In genomic region chr11:27205779-27206549, GRCh38 we compare ENCODE assay signal across 19 cellular contexts.
DNase-seq lines count a peak whose midpoint lies in the region; ATAC-seq, FAIRE-seq and TF ChIP-seq lines count a peak whose summit lies in the region.
"Had no signal": no experiment of that assay in that cellular context is flagged by ENCODE, and none has a peak within 500 bp of the region (broad histone marks: within the 10 kb centered on the region; RNA-seq: fewer than 3 reads in every experiment).

No MANE protein-coding gene starts in this region.

- H3K4me2 ChIP-seq in A549 (peak overlapping the region; percentile 53), PC-3 (ENCODE audit: low read length) (peak overlapping the region; percentile 23; the same call in 1 of the 2 replicates), hepatocyte (peak overlapping the region; percentile 14)

- H3K36me3 ChIP-seq in PC-3 (ENCODE audit: low read depth, low read length) (no peaks in the 10 kb centered on the region), hepatocyte (replicated peaks; ENCODE audit: insufficient read depth, low read depth) (no peaks in the 10 kb centered on the region), psoas muscle (ENCODE audit: insufficient read depth in 1 of 2, low read depth in 1 of 2) (no peaks in the 10 kb centered on the region)

- intact Hi-C loops in PC-3 (cut with micrococcal nuclease) (loop anchor here (2.0 to 5.0 kb wide), 3 partner anchors 91 to 281 kb away; no protein-coding TSS in a partner anchor), psoas muscle (cut with DNase I) (no loop called here)

- no peak for ATAC-seq in A549
- ATAC-seq in PC-3 = no peak
- no peak for ATAC-seq in psoas muscle
- no peak for ATAC-seq in HG03159 (IDR thresholded peaks at IDR 0.05; ENCODE audit: unreplicated experiment)

- H3K27me3 ChIP-seq in PC-3 (ENCODE audit: low read length) = no peaks in the 10 kb centered on the region
- no peaks in the 10 kb centered on the region for H3K27me3 ChIP-seq in hepatocyte
- no peaks in the 10 kb centered on the region for H3K27me3 ChIP-seq in psoas muscle (ENCODE audit: insufficient read depth in 3 of 3, low read length in 2 of 3)

- TF ChIP-seq EP300 in A549 (IDR thresholded peaks at IDR 0.05) = no peak

- H3K9me3 ChIP-seq in A549 (peaks cover 4% of the 10 kb centered on the region; the same call in 1 of the 3 replicates), PC-3 (ENCODE audit: low read length) (no peaks in the 10 kb centered on the region), hepatocyte (ENCODE audit: low read depth) (no peaks in the 10 kb centered on the region), psoas muscle (no peaks in the 10 kb centered on the region)

- TF ChIP-seq RAD21 in A549 (conservative IDR thresholded peaks at IDR 0.05 in 1 of 2, IDR thresholded peaks at IDR 0.05 in 1 of 2) = no peak

- POLR2A ChIA-PET in A549 (lab: Yijun Ruan, JAX) (interaction anchor here (0.6 kb wide), 1 partner anchor 10 kb away, joined by 8 read pairs; no protein-coding TSS in a partner anchor), PC-3 (lab: Charles Lee; ENCODE audit: unreplicated experiment) (no interaction called here)

- FAIRE-seq in A549 (lab: Jason Lieb, UNC) = no peak
- FAIRE-seq: D721Med, H1 had no signal

- no peak for TF ChIP-seq POLR2A in A549 (IDR thresholded peaks at IDR 0.05; ENCODE audit: low read length)

- H3K9me2 ChIP-seq in PC-3 (replicated peaks; ENCODE audit: low read length) (no peaks in the 10 kb centered on the region), hepatocyte (replicated peaks; ENCODE audit: insufficient read depth) (no peaks in the 10 kb centered on the region)

- peak overlapping the region; percentile 49 to 77 for H3K27ac ChIP-seq in A549
- no peak overlapping the region for H3K27ac ChIP-seq in PC-3 (ENCODE audit: low read length)
- H3K27ac ChIP-seq in hepatocyte = peak overlapping the region; percentile 83
- H3K27ac ChIP-seq in psoas muscle = peak overlapping the region; percentile 2
- H3K27ac ChIP-seq: HL-60 had no signal

- peaks cover 82% of the 10 kb centered on the region for H3K4me1 ChIP-seq in A549
- H3K4me1 ChIP-seq in PC-3 (ENCODE audit: insufficient read depth, low read length) = peaks cover 51% of the 10 kb centered on the region
- peaks cover 67% of the 10 kb centered on the region for H3K4me1 ChIP-seq in hepatocyte (ENCODE audit: insufficient read depth)
- peaks cover 29% of the 10 kb centered on the region for H3K4me1 ChIP-seq in psoas muscle

- no peaks in the 10 kb centered on the region for H3K79me2 ChIP-seq in PC-3 (ENCODE audit: low read length)
- no peaks in the 10 kb centered on the region for H3K79me2 ChIP-seq in hepatocyte

- no TSS peak for BruUV-seq in PC-3 (replicated peaks; lab: Mats Ljungman, UMichigan)

- H3K9ac ChIP-seq in PC-3 (ENCODE audit: low read length) = no peak overlapping the region

- H3K4me3 ChIP-seq in A549 (no peak overlapping the region), PC-3 (ENCODE audit: low read length) (no peak overlapping the region), hepatocyte (no peak overlapping the region), psoas muscle (no peak overlapping the region)

- DNase-seq in A549 (ENCODE audit: low read depth in 1 of 2, low spot score in 1 of 2) (no peak), PC-3 (no peak), hepatocyte (ENCODE audit: low spot score) (no peak), psoas muscle (no peak), SW480 (ENCODE audit: low spot score) (no peak), NCI-H1092 (lab: John Stamatoyannopoulos, UW) (no peak), iPS-NIHi11 (ENCODE audit: low spot score) (no peak)
- DNase-seq: ACHN; CD4-positive, alpha-beta T cell; DND-41; GDM1; HFFc6; NCI-H1694 treated with DMSO at 0.1 percent for 48 hours; NCI-H446 treated with DMSO at 0.1 percent for 48 hours; NCI-H774 had no signal

- H3F3A ChIP-seq in PC-3 (ENCODE audit: low read length, unreplicated experiment) = peaks cover 13% of the 10 kb centered on the region

- TF ChIP-seq CTCF in A549 (IDR thresholded peaks at IDR 0.05) = no peak
- TF ChIP-seq CTCF in PC-3 (conservative IDR thresholded peaks at IDR 0.05; ENCODE audit: low read depth, low read length) = no peak
- no peak for TF ChIP-seq CTCF in hepatocyte (IDR thresholded peaks at IDR 0.05; ENCODE audit: poor library complexity)
- TF ChIP-seq CTCF in psoas muscle (IDR thresholded peaks at IDR 0.05) = no peak

- CTCF ChIA-PET in A549 (lab: Yijun Ruan, JAX) (interaction anchor here (0.7 to 11.5 kb wide), 9 partner anchors 8 to 290 kb away, joined by 3 to 64 read pairs (median 7); no protein-coding TSS in a partner anchor), PC-3 (lab: Charles Lee) (interaction anchor here (0.7 kb wide), 1 partner anchor 259 kb away, joined by 3 read pairs; no protein-coding TSS in a partner anchor)

- H2AFZ ChIP-seq in PC-3 (ENCODE audit: low read length) (no peak overlapping the region), hepatocyte (no peak overlapping the region)

- H4K20me1 ChIP-seq in PC-3 (ENCODE audit: low read length) (no peaks in the 10 kb centered on the region), hepatocyte (ENCODE audit: insufficient read depth, poor library complexity, severe bottlenecking) (no peaks in the 10 kb centered on the region)

TF ChIP-seq in A549, 52 proteins besides CTCF, POLR2A, EP300 and RAD21:
- TF ChIP-seq CBX8 (IDR thresholded peaks at IDR 0.05) (no peak), KDM1A (IDR thresholded peaks at IDR 0.05; ENCODE audit: low read depth) (no peak), CHD4 (IDR thresholded peaks at IDR 0.05; ENCODE audit: borderline replicate concordance) (no peak), CEBPB (IDR thresholded peaks at IDR 0.05) (no peak), ZFP36 (IDR thresholded peaks at IDR 0.05; ENCODE audit: borderline replicate concordance, partially characterized antibody) (no peak), FOSL2 (IDR thresholded peaks at IDR 0.05) (no peak), FOSL2 (CRISPR knock-in tag; IDR thresholded peaks at IDR 0.05) (no peak), HMGXB4 (CRISPR knock-in tag; IDR thresholded peaks at IDR 0.05; ENCODE audit: borderline replicate concordance) (no peak), HEYL (CRISPR knock-in tag; IDR thresholded peaks at IDR 0.05) (no peak), ELK1 (IDR thresholded peaks at IDR 0.05; ENCODE audit: low read depth, low read length) (no peak), JUN (IDR thresholded peaks at IDR 0.05) (no peak), ZSCAN20 (CRISPR knock-in tag; IDR thresholded peaks at IDR 0.05) (no peak), GATA3 (IDR thresholded peaks at IDR 0.05; ENCODE audit: borderline replicate concordance) (no peak), HOXB5 (CRISPR knock-in tag; IDR thresholded peaks at IDR 0.05) (no peak), PBX3 (IDR thresholded peaks at IDR 0.05) (no peak), CBX2 (IDR thresholded peaks at IDR 0.05; ENCODE audit: borderline replicate concordance, low read depth) (no peak), FOXS1 (CRISPR knock-in tag; IDR thresholded peaks at IDR 0.05) (no peak), RFX5 (IDR thresholded peaks at IDR 0.05) (no peak), NFE2L2 (conservative IDR thresholded peaks at IDR 0.05; ENCODE audit: low read length) (no peak)
